ENCODE assay signal across 30 cellular contexts in the genomic region with DNA sequence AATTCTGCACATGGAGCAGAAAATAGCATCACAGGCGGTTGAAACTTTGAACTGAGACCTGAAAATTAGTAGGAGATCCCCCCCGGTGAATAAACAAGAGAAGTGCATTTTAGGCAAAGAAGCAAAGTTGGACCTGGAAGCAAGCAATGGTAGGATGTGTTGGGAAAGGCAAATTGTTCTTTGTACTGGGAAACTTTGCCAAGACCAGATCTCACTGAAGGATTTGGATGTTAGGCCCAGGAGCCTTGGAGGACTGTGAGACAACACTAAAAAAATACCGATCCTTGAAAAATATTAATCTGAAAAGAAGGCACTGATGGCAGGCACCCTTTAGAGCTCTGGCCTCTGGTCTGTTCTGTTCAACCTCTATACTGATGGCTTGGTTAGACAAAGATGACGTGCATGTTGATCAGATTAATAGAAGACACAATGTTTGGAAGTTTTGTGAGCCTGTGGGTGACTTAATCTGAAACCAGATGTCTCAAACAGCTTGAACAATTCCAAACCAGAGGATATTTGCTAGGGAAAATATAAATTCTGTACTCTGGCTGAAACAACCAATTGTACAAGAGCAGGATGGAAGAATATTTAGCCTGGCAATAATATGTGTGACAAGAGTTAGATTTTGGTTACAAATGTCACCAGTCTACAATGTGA.
A peak's percentile ranks its signal among the peaks of the same experiment; 100 is the strongest.
DNase-seq lines count a peak whose midpoint lies in the region; ATAC-seq and TF ChIP-seq lines count a peak whose summit lies in the region.
"Had no signal": no experiment of that assay in that cellular context is flagged by ENCODE, and none has a peak within 500 bp of the region (broad histone marks: within the 10 kb centered on the region; RNA-seq: fewer than 3 reads in every experiment).

No MANE protein-coding gene starts in this region.

- peak overlapping the region; percentile 4 for H3K27ac Mint-ChIP-seq in memory B cell
- no peak overlapping the region for H3K27ac Mint-ChIP-seq in activated T-cell treated with anti-CD3 and anti-CD28 coated beads, Interleukin-2, amount 50 U/mL, for 24 hours
- H3K27ac Mint-ChIP-seq: activated CD4-positive, alpha-beta memory T cell treated with anti-CD3 and anti-CD28 coated beads for 36 hours; H9; naive thymus-derived CD4-positive, alpha-beta T cell; stimulated activated memory B cell treated with anti-CD40 and anti-IgM and Interleukin-4, amounts not matched to agents 10 μg/mL and 1 μg/mL and 100 μg/mL, for 72 hours; T-helper 17 cell had no signal

- intact Hi-C loops in sciatic nerve (cut with DNase I) = no loop called here

- H3K27me3 Mint-ChIP-seq in memory B cell = peaks cover 6% of the 10 kb centered on the region
- peaks cover 7% of the 10 kb centered on the region for H3K27me3 Mint-ChIP-seq in activated T-cell treated with anti-CD3 and anti-CD28 coated beads, Interleukin-2, amount 50 U/mL, for 24 hours
- H3K27me3 Mint-ChIP-seq: brain; stimulated activated memory B cell treated with anti-CD40 and anti-IgM and Interleukin-4, amounts not matched to agents 10 μg/mL and 1 μg/mL and 100 μg/mL, for 72 hours had no signal

- H3K27me3 ChIP-seq in WERI-Rb-1 (ENCODE audit: insufficient read depth, low read depth, severe bottlenecking) = no peaks in the 10 kb centered on the region
- H3K27me3 ChIP-seq: BLaER1 treated with 17β-estradiol and CSF1 and Interleukin-3, amounts not matched to agents 10 nM and 100 nM; foreskin keratinocyte; hepatocyte; upper lobe of right lung had no signal

- H3K36me3 Mint-ChIP-seq in memory B cell = no peaks in the 10 kb centered on the region
- H3K36me3 Mint-ChIP-seq in activated T-cell treated with anti-CD3 and anti-CD28 coated beads, Interleukin-2, amount 50 U/mL, for 24 hours (ENCODE audit: low read depth) = no peaks in the 10 kb centered on the region
- H3K36me3 Mint-ChIP-seq: activated CD4-positive, alpha-beta memory T cell treated with anti-CD3 and anti-CD28 coated beads for 36 hours; brain; naive thymus-derived CD4-positive, alpha-beta T cell; stimulated activated memory B cell treated with anti-CD40 and anti-IgM and Interleukin-4, amounts not matched to agents 10 μg/mL and 1 μg/mL and 100 μg/mL, for 72 hours had no signal

- ATAC-seq in memory B cell (ENCODE audit: low read depth) (no peak), sciatic nerve (peak; percentile 76), GM19395 (IDR thresholded peaks at IDR 0.05; ENCODE audit: unreplicated experiment) (no peak)
- ATAC-seq: foreskin keratinocyte; naive thymus-derived CD4-positive, alpha-beta T cell; PC-3; stimulated activated memory B cell treated with anti-CD40 and anti-IgM and Interleukin-4, amounts not matched to agents 10 μg/mL and 1 μg/mL and 100 μg/mL, for 72 hours; T-helper 17 cell; upper lobe of right lung had no signal

- no peaks in the 10 kb centered on the region for H3K9me3 ChIP-seq in WERI-Rb-1 (ENCODE audit: severe bottlenecking)
- H3K9me3 ChIP-seq: BLaER1 treated with 17β-estradiol and CSF1 and Interleukin-3, amounts not matched to agents 10 nM and 100 nM; prostate gland; upper lobe of right lung had no signal

- TF ChIP-seq CTCF in WERI-Rb-1 (IDR thresholded peaks at IDR 0.05; ENCODE audit: low read depth, low read length) = no peak
- no peak for TF ChIP-seq CTCF in foreskin fibroblast (IDR thresholded peaks at IDR 0.05; ENCODE audit: low read depth, low read length)

- H3K4me3 Mint-ChIP-seq in memory B cell = no peak overlapping the region
- H3K4me3 Mint-ChIP-seq in activated T-cell treated with anti-CD3 and anti-CD28 coated beads, Interleukin-2, amount 50 U/mL, for 24 hours = no peak overlapping the region
- H3K4me3 Mint-ChIP-seq: activated CD4-positive, alpha-beta memory T cell treated with anti-CD3 and anti-CD28 coated beads for 36 hours; brain; H9; naive thymus-derived CD4-positive, alpha-beta T cell; stimulated activated memory B cell treated with anti-CD40 and anti-IgM and Interleukin-4, amounts not matched to agents 10 μg/mL and 1 μg/mL and 100 μg/mL, for 72 hours; T-helper 17 cell had no signal

- no peaks in the 10 kb centered on the region for H3K4me1 Mint-ChIP-seq in memory B cell
- H3K4me1 Mint-ChIP-seq in activated T-cell treated with anti-CD3 and anti-CD28 coated beads, Interleukin-2, amount 50 U/mL, for 24 hours (ENCODE audit: low read depth) = no peaks in the 10 kb centered on the region
- H3K4me1 Mint-ChIP-seq: naive thymus-derived CD4-positive, alpha-beta T cell; stimulated activated memory B cell treated with anti-CD40 and anti-IgM and Interleukin-4, amounts not matched to agents 10 μg/mL and 1 μg/mL and 100 μg/mL, for 72 hours; T-helper 17 cell had no signal

- no peaks in the 10 kb centered on the region for H3K9me3 Mint-ChIP-seq in memory B cell
- no peaks in the 10 kb centered on the region for H3K9me3 Mint-ChIP-seq in activated T-cell treated with anti-CD3 and anti-CD28 coated beads, Interleukin-2, amount 50 U/mL, for 24 hours
- H3K9me3 Mint-ChIP-seq: activated CD4-positive, alpha-beta memory T cell treated with anti-CD3 and anti-CD28 coated beads for 36 hours; brain; stimulated activated memory B cell treated with anti-CD40 and anti-IgM and Interleukin-4, amounts not matched to agents 10 μg/mL and 1 μg/mL and 100 μg/mL, for 72 hours had no signal

- H3K4me3 ChIP-seq in WERI-Rb-1 (ENCODE audit: low read depth, low read length) = no peak overlapping the region
- no peak overlapping the region for H3K4me3 ChIP-seq in foreskin fibroblast (ENCODE audit: low read depth in 1 of 2, low read length in 2 of 2)
- H3K4me3 ChIP-seq: BLaER1 treated with 17β-estradiol and CSF1 and Interleukin-3, amounts not matched to agents 10 nM and 100 nM; hepatocyte; prostate gland; upper lobe of right lung had no signal

- no peaks in the 10 kb centered on the region for H3K36me3 ChIP-seq in WERI-Rb-1
- H3K36me3 ChIP-seq: BLaER1 treated with 17β-estradiol and CSF1 and Interleukin-3, amounts not matched to agents 10 nM and 100 nM; prostate gland; upper lobe of right lung had no signal

- 0 out of 2 replicates have a peak overlapping the region, but pooled peaks have one; percentile 18 for H3K27ac ChIP-seq in WERI-Rb-1
- H3K27ac ChIP-seq: BLaER1 treated with 17β-estradiol and CSF1 and Interleukin-3, amounts not matched to agents 10 nM and 100 nM; foreskin keratinocyte; hepatocyte; prostate gland; upper lobe of right lung had no signal

- DNase-seq in WERI-Rb-1 (no peak), foreskin fibroblast (peak; percentile 47 to 76), memory B cell (ENCODE audit: low spot score in 2 of 2) (no peak), sciatic nerve (ENCODE audit: low spot score) (no peak), NCI-H510A treated with DMSO at 0.1 percent for 48 hours (lab: John Stamatoyannopoulos, UW) (no peak), iPS-NIHi7 (ENCODE audit: extremely low spot score) (no peak)
- DNase-seq in activated T-cell treated with anti-CD3 and anti-CD28 coated beads, Interleukin-2, amount 50 U/mL, for 24 hours = no peak
- DNase-seq: activated CD4-positive, alpha-beta memory T cell treated with anti-CD3 and anti-CD28 coated beads for 36 hours; activated CD4-positive, CD25-positive, alpha-beta regulatory T cell treated with anti-CD3 and anti-CD28 coated beads, Interleukin-2, amount 50 U/mL, for 72 hours; activated CD8-positive, alpha-beta memory T cell treated with anti-CD3 and anti-CD28 coated beads, Interleukin-2, amount 50 U/mL, for 48 hours; activated naive CD4-positive, alpha-beta T cell treated with anti-CD3 and anti-CD28 coated beads, Interleukin-2, amount 50 U/mL, for 16 hours; foreskin keratinocyte; H9; Karpas-422; left cardiac atrium; mesendoderm; naive thymus-derived CD4-positive, alpha-beta T cell; NCI-H1417; NCI-H2029; NCI-H526 treated with DMSO at 0.1 percent for 48 hours; PC-3; SHP77; T-helper 17 cell; upper lobe of right lung had no signal

Comparison
In these comparisons a context has a peak if more than half of its experiments do, and no peak if none do; other contexts are left out.
1. DNase-seq: peak in foreskin fibroblast (2 of 2); none in WERI-Rb-1 (single experiment), memory B cell (0 of 2), sciatic nerve (single experiment), NCI-H510A treated with DMSO at 0.1 percent for 48 hours (single experiment), activated T-cell treated with anti-CD3 and anti-CD28 coated beads, Interleukin-2, amount 50 U/mL, for 24 hours (single experiment) and iPS-NIHi7 (single experiment).